20 cellular contexts compared by ENCODE assay signal in genomic region chr2:221924551-221924950, GRCh38.
DNase-seq lines count a peak whose midpoint lies in the region; ATAC-seq and TF ChIP-seq lines count a peak whose summit lies in the region.
"Had no signal": no experiment of that assay in that cellular context is flagged by ENCODE, and none has a peak within 500 bp of the region (broad histone marks: within the 10 kb centered on the region; RNA-seq: fewer than 3 reads in every experiment).

No MANE protein-coding gene starts in this region.

- H3K36me3 ChIP-seq in HAP-1 (replicated peaks), result no peaks in the 10 kb centered on the region
- H3K36me3 ChIP-seq: BE2C; BLaER1 treated with 17β-estradiol and CSF1 and Interleukin-3, amounts not matched to agents 10 nM and 100 nM had no signal

- peaks cover 3% of the 10 kb centered on the region for H3K4me1 Mint-ChIP-seq in progenitor cell of endocrine pancreas (ENCODE audit: low read depth)
- H3K4me1 Mint-ChIP-seq: CD14-positive monocyte; CD8-positive, alpha-beta memory T cell had no signal

- ATAC-seq in GM21367 (IDR thresholded peaks at IDR 0.05; ENCODE audit: unreplicated experiment), result no peak
- ATAC-seq: HCT116 had no signal

- TF ChIP-seq CTCF in progenitor cell of endocrine pancreas (IDR thresholded peaks at IDR 0.05; ENCODE audit: unreplicated experiment), result no peak

- H3K4me1 ChIP-seq in HAP-1, result peaks cover 20% of the 10 kb centered on the region
- H3K4me1 ChIP-seq: BE2C; BLaER1 treated with 17β-estradiol and CSF1 and Interleukin-3, amounts not matched to agents 10 nM and 100 nM had no signal

- H3K27me3 ChIP-seq in HAP-1 (ENCODE audit: low read depth), result no peaks in the 10 kb centered on the region
- H3K27me3 ChIP-seq: BE2C; BLaER1 treated with 17β-estradiol and CSF1 and Interleukin-3, amounts not matched to agents 10 nM and 100 nM had no signal

- no peaks in the 10 kb centered on the region for H3K36me3 Mint-ChIP-seq in progenitor cell of endocrine pancreas (ENCODE audit: insufficient read depth)
- H3K36me3 Mint-ChIP-seq: CD14-positive monocyte; CD8-positive, alpha-beta memory T cell had no signal

- peaks cover under 1% of the 10 kb centered on the region for H3K9me3 Mint-ChIP-seq in progenitor cell of endocrine pancreas (ENCODE audit: low read depth)
- H3K9me3 Mint-ChIP-seq: CD4-positive, alpha-beta T cell; CD8-positive, alpha-beta memory T cell had no signal

- DNase-seq in HAP-1 (ENCODE audit: low spot score in 2 of 2), result peak; percentile 29 to 67
- DNase-seq in foreskin melanocyte, result peak; percentile 78
- peak; percentile 65 for DNase-seq in pons (ENCODE audit: low spot score)
- no peak for DNase-seq in progenitor cell of endocrine pancreas (ENCODE audit: low spot score, unreplicated experiment)
- DNase-seq in midbrain (lab: John Stamatoyannopoulos, UW), result no peak
- no peak for DNase-seq in cerebellar nuclear complex (lab: John Stamatoyannopoulos, UW)
- DNase-seq: BE2C; Calu3; CD4-positive, alpha-beta T cell; CD8-positive, alpha-beta memory T cell; COR-L47; DMS53; DMS79 treated with DMSO at 0.1 percent for 48 hours; GF-D8; GM23248; H7 had no signal

- no peaks in the 10 kb centered on the region for H3K9me3 ChIP-seq in HAP-1
- H3K9me3 ChIP-seq: BE2C; BLaER1 treated with 17β-estradiol and CSF1 and Interleukin-3, amounts not matched to agents 10 nM and 100 nM had no signal

- no peak overlapping the region for H3K4me3 Mint-ChIP-seq in progenitor cell of endocrine pancreas (ENCODE audit: low read depth)
- H3K4me3 Mint-ChIP-seq: CD14-positive monocyte; CD4-positive, alpha-beta T cell; CD8-positive, alpha-beta memory T cell had no signal

- in situ Hi-C loops in HAP-1 (cut with MboI; ENCODE audit: low sequenced_read_pairs), result no loop called here

- no peak overlapping the region for H3K27ac Mint-ChIP-seq in progenitor cell of endocrine pancreas
- H3K27ac Mint-ChIP-seq: CD14-positive monocyte; CD4-positive, alpha-beta T cell; CD8-positive, alpha-beta memory T cell had no signal

- no peaks in the 10 kb centered on the region for H3K27me3 Mint-ChIP-seq in progenitor cell of endocrine pancreas
- H3K27me3 Mint-ChIP-seq: CD4-positive, alpha-beta T cell had no signal

- no peak overlapping the region for H3K4me3 ChIP-seq in HAP-1
- H3K4me3 ChIP-seq: BLaER1 treated with 17β-estradiol and CSF1 and Interleukin-3, amounts not matched to agents 10 nM and 100 nM; GM23248 had no signal

Comparison
In these comparisons a context has a peak if more than half of its experiments do, and no peak if none do; other contexts are left out.
1. DNase-seq: peak in HAP-1 (2 of 2), foreskin melanocyte (single experiment) and pons (single experiment); none in progenitor cell of endocrine pancreas (single experiment), midbrain (single experiment) and cerebellar nuclear complex (0 of 2).